Comparison of ENCODE assay signal across 13 cellular contexts in genomic region chr5:37772255-37772654, GRCh38.
"Had no signal": no experiment of that assay in that cellular context is flagged by ENCODE, and none has a peak within 500 bp of the region (broad histone marks: within the 10 kb centered on the region; RNA-seq: fewer than 3 reads in every experiment).

No MANE protein-coding gene starts in this region.

- H3K36me3 ChIP-seq: ascending aorta, esophagus muscularis mucosa, pancreas, sigmoid colon, thoracic aorta had no signal

- H3K27me3 ChIP-seq: ascending aorta, dorsolateral prefrontal cortex, esophagus muscularis mucosa, pancreas, sigmoid colon had no signal

- H3K4me1 ChIP-seq: ascending aorta, pancreas had no signal

- H3K27ac ChIP-seq: ascending aorta, pancreas, thoracic aorta had no signal

- DNase-seq: activated CD4-positive, alpha-beta T cell treated with anti-CD3 and anti-CD28 coated beads, Interleukin-2, amount 50 U/mL, for 4 hours; activated naive CD4-positive, alpha-beta T cell treated with anti-CD3 and anti-CD28 coated beads for 36 hours; activated naive CD8-positive, alpha-beta T cell treated with anti-CD3 and anti-CD28 coated beads, Interleukin-2, amount 50 U/mL, for 24 hours; activated T-cell treated with anti-CD3 and anti-CD28 coated beads for 4 hours; dorsolateral prefrontal cortex; glutamatergic neuron; pancreas; sigmoid colon; T-cell; T-helper 9 cell had no signal

- H3K4me3 ChIP-seq: ascending aorta, dorsolateral prefrontal cortex, esophagus muscularis mucosa, pancreas, sigmoid colon, thoracic aorta had no signal

- H3K9me3 ChIP-seq: pancreas, thoracic aorta had no signal
